15 cellular contexts compared by ENCODE assay signal in the genomic region with DNA sequence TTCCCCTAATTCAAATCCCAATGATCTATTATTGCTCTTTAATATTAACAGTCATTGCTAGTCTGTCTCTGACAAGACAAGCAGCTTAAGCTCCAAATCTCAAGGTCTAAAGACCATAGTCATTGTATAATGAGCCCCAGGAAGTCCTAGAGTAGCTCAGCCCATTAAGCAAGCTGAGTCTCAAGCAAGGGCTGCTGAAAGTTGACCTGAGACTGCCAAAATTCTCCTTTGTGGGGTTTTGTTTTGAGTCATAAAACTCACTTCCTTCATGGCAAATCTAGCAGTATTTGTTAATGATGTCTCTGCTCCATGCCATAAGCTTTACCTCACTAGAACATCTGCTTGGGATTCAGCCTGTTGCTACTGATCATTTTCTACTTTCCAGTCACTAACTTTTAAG.
"Had no signal": no experiment of that assay in that cellular context is flagged by ENCODE, and none has a peak within 500 bp of the region (broad histone marks: within the 10 kb centered on the region; RNA-seq: fewer than 3 reads in every experiment).

No MANE protein-coding gene starts in this region.

- DNase-seq: activated CD4-positive, alpha-beta memory T cell treated with anti-CD3 and anti-CD28 coated beads, Interleukin-2, amount 10 ng/mL, durations not matched to agents 7 days and 5 days; activated CD4-positive, alpha-beta T cell treated with anti-CD3 and anti-CD28 coated beads for 36 hours; activated CD8-positive, alpha-beta memory T cell treated with anti-CD3 and anti-CD28 coated beads, Interleukin-2, amount 50 U/mL, for 4 hours; activated naive CD8-positive, alpha-beta T cell treated with anti-CD3 and anti-CD28 coated beads, Interleukin-2, amount 10 ng/mL, durations not matched to agents 7 days and 5 days; activated T-cell treated with anti-CD3 and anti-CD28 coated beads, Interleukin-2, amount 50 U/mL, for 72 hours; anterior cingulate cortex; dorsolateral prefrontal cortex; hypothalamus; posterior cingulate gyrus; stimulated activated CD4-positive, alpha-beta T cell treated with anti-CD3 and anti-CD28 coated beads, Interleukin-15, amount 100 ng/mL, for 24 hours; stimulated activated CD4-positive, alpha-beta T cell treated with anti-CD3 and anti-CD28 coated beads, Interleukin-4, amount 100 ng/mL, for 24 hours; stimulated activated naive CD8-positive, alpha-beta T cell treated with anti-CD3 and anti-CD28 coated beads, Interleukin-15, amount 100 ng/mL, for 72 hours had no signal

- H3K4me3 ChIP-seq: dorsolateral prefrontal cortex, thoracic aorta had no signal

- H3K27ac Mint-ChIP-seq: activated CD4-positive, alpha-beta memory T cell treated with anti-CD3 and anti-CD28 coated beads, Interleukin-2, amount 10 ng/mL, durations not matched to agents 7 days and 5 days; activated CD4-positive, alpha-beta T cell treated with anti-CD3 and anti-CD28 coated beads for 36 hours; activated naive CD8-positive, alpha-beta T cell treated with anti-CD3 and anti-CD28 coated beads, Interleukin-2, amount 10 ng/mL, durations not matched to agents 7 days and 5 days; activated T-cell treated with anti-CD3 and anti-CD28 coated beads, Interleukin-2, amount 50 U/mL, for 72 hours; stimulated activated naive CD8-positive, alpha-beta T cell treated with anti-CD3 and anti-CD28 coated beads, Interleukin-15, amount 100 ng/mL, for 72 hours had no signal

- H3K36me3 ChIP-seq: neutrophil, thoracic aorta had no signal

- H3K27me3 ChIP-seq: dorsolateral prefrontal cortex, neutrophil had no signal

- H3K9me3 Mint-ChIP-seq: activated CD4-positive, alpha-beta memory T cell treated with anti-CD3 and anti-CD28 coated beads, Interleukin-2, amount 10 ng/mL, durations not matched to agents 7 days and 5 days; activated naive CD8-positive, alpha-beta T cell treated with anti-CD3 and anti-CD28 coated beads, Interleukin-2, amount 10 ng/mL, durations not matched to agents 7 days and 5 days; stimulated activated naive CD8-positive, alpha-beta T cell treated with anti-CD3 and anti-CD28 coated beads, Interleukin-15, amount 100 ng/mL, for 72 hours had no signal

- H3K27ac ChIP-seq: dorsolateral prefrontal cortex, neutrophil, thoracic aorta had no signal

- H3K9me3 ChIP-seq: neutrophil, thoracic aorta had no signal

- H3K4me1 Mint-ChIP-seq: activated CD4-positive, alpha-beta memory T cell treated with anti-CD3 and anti-CD28 coated beads, Interleukin-2, amount 10 ng/mL, durations not matched to agents 7 days and 5 days; activated CD4-positive, alpha-beta T cell treated with anti-CD3 and anti-CD28 coated beads for 36 hours; activated naive CD8-positive, alpha-beta T cell treated with anti-CD3 and anti-CD28 coated beads, Interleukin-2, amount 10 ng/mL, durations not matched to agents 7 days and 5 days; stimulated activated naive CD8-positive, alpha-beta T cell treated with anti-CD3 and anti-CD28 coated beads, Interleukin-15, amount 100 ng/mL, for 72 hours had no signal

- H3K27me3 Mint-ChIP-seq: activated CD4-positive, alpha-beta T cell treated with anti-CD3 and anti-CD28 coated beads for 36 hours; activated naive CD8-positive, alpha-beta T cell treated with anti-CD3 and anti-CD28 coated beads, Interleukin-2, amount 10 ng/mL, durations not matched to agents 7 days and 5 days; stimulated activated naive CD8-positive, alpha-beta T cell treated with anti-CD3 and anti-CD28 coated beads, Interleukin-15, amount 100 ng/mL, for 72 hours had no signal

- H3K4me3 Mint-ChIP-seq: activated CD4-positive, alpha-beta memory T cell treated with anti-CD3 and anti-CD28 coated beads, Interleukin-2, amount 10 ng/mL, durations not matched to agents 7 days and 5 days; activated CD4-positive, alpha-beta T cell treated with anti-CD3 and anti-CD28 coated beads for 36 hours; activated naive CD8-positive, alpha-beta T cell treated with anti-CD3 and anti-CD28 coated beads, Interleukin-2, amount 10 ng/mL, durations not matched to agents 7 days and 5 days; activated T-cell treated with anti-CD3 and anti-CD28 coated beads, Interleukin-2, amount 50 U/mL, for 72 hours; stimulated activated naive CD8-positive, alpha-beta T cell treated with anti-CD3 and anti-CD28 coated beads, Interleukin-15, amount 100 ng/mL, for 72 hours had no signal

- ATAC-seq: activated CD4-positive, alpha-beta T cell treated with anti-CD3 and anti-CD28 coated beads for 36 hours; activated T-cell treated with anti-CD3 and anti-CD28 coated beads, Interleukin-2, amount 50 U/mL, for 72 hours; esophagus mucosa; stimulated activated naive CD8-positive, alpha-beta T cell treated with anti-CD3 and anti-CD28 coated beads, Interleukin-15, amount 100 ng/mL, for 72 hours had no signal

- H3K36me3 Mint-ChIP-seq: activated naive CD8-positive, alpha-beta T cell treated with anti-CD3 and anti-CD28 coated beads, Interleukin-2, amount 10 ng/mL, durations not matched to agents 7 days and 5 days had no signal
